Comparison of ENCODE assay signal across 10 cellular contexts in the genomic region with DNA sequence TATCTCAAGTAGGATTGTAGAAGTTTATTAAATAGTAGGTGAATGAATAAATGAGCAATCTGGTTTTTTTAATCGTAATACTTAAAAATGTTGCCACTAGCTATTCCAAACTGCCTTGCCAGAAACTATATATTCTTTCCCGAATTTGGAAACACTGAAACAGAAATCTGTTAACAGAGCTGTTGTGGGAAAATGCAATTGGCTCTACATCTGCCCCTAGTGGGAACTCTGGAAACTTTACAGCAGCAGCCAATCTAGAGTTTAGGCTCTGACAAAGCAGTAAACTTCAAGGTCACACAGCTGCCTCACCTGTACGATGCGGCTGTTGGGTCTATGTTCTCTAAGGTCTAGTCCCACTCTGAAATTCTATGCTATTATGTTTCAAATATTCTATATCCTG. TPM values are rescaled to one million over a fixed set of nuclear protein-coding genes. Genes with fewer than 3 reads are reported as not detected.
A peak's percentile ranks its signal among the peaks of the same experiment; 100 is the strongest.
DNase-seq lines count a peak whose midpoint lies in the region; ATAC-seq, FAIRE-seq and TF ChIP-seq lines count a peak whose summit lies in the region.
"Had no signal": no experiment of that assay in that cellular context is flagged by ENCODE, and none has a peak within 500 bp of the region (broad histone marks: within the 10 kb centered on the region; RNA-seq: fewer than 3 reads in every experiment).

No MANE protein-coding gene starts in this region.

- TF ChIP-seq CTCF in bronchial epithelial cell (IDR thresholded peaks at IDR 0.05; ENCODE audit: insufficient read depth, low read length, severe bottlenecking), result peak; percentile 55
- TF ChIP-seq CTCF in nephron (IDR thresholded peaks at IDR 0.05; ENCODE audit: unreplicated experiment in 3 of 3), result peak; percentile 43 to 48 (median 44)
- no peak for TF ChIP-seq CTCF in prostate gland (IDR thresholded peaks at IDR 0.05)

- H3K27me3 ChIP-seq in bronchial epithelial cell (ENCODE audit: control insufficient read depth, insufficient read depth, low read length) (no peaks in the 10 kb centered on the region), prostate gland (replicated peaks; ENCODE audit: insufficient read depth) (no peaks in the 10 kb centered on the region)
- H3K27me3 ChIP-seq: sigmoid colon, suprapubic skin had no signal

- DNase-seq in ELR (ENCODE audit: low read depth) (peak; percentile 30), HuH-7 (ENCODE audit: low spot score) (peak; percentile 16), bronchial epithelial cell (ENCODE audit: low read depth) (peak; percentile 27), NCI-H2196 treated with DMSO at 0.1 percent for 48 hours (lab: John Stamatoyannopoulos, UW; ENCODE audit: unreplicated experiment) (no peak), prostate gland (ENCODE audit: low spot score) (no peak)
- no peak for DNase-seq in stimulated activated CD4-positive, alpha-beta T cell treated with anti-CD3 and anti-CD28 coated beads, Interleukin-2, amount 100 ng/mL, for 48 hours
- DNase-seq: sigmoid colon had no signal

- H3K36me3 ChIP-seq in bronchial epithelial cell (ENCODE audit: control insufficient read depth, insufficient read depth, low read length) (no peaks in the 10 kb centered on the region), prostate gland (no peaks in the 10 kb centered on the region)
- H3K36me3 ChIP-seq: sigmoid colon, suprapubic skin had no signal

- H3K9me3 ChIP-seq in prostate gland, result no peaks in the 10 kb centered on the region
- H3K9me3 ChIP-seq: sigmoid colon, suprapubic skin had no signal

- H3K9me3 Mint-ChIP-seq in nephron, result no peaks in the 10 kb centered on the region

- H3K27me3 Mint-ChIP-seq in nephron (ENCODE audit: low read depth), result no peaks in the 10 kb centered on the region

- FAIRE-seq in bronchial epithelial cell (lab: Jason Lieb, UNC), result no peak

- no peak for ATAC-seq in GM18909 (IDR thresholded peaks at IDR 0.05; ENCODE audit: poor library complexity, unreplicated experiment)

- H3K27ac ChIP-seq in prostate gland, result no peak overlapping the region
- H3K27ac ChIP-seq: sigmoid colon, suprapubic skin had no signal

- no peaks in the 10 kb centered on the region for H3K36me3 Mint-ChIP-seq in nephron (ENCODE audit: low read depth)

- no peaks in the 10 kb centered on the region for H3K4me1 ChIP-seq in prostate gland (replicated peaks)
- H3K4me1 ChIP-seq: sigmoid colon had no signal

- H3K4me3 ChIP-seq in bronchial epithelial cell (ENCODE audit: low read depth, low read length) (no peak overlapping the region), prostate gland (no peak overlapping the region)
- H3K4me3 ChIP-seq: sigmoid colon, suprapubic skin had no signal

- H3K27ac Mint-ChIP-seq in nephron, result no peak overlapping the region

- no peak overlapping the region for H3K4me3 Mint-ChIP-seq in nephron

- 52% methylated on average over 4 of the region's 4 CpGs for WGBS in prostate gland

- intact Hi-C loops in prostate gland (cut with DNase I), result no loop called here

- H3K4me1 Mint-ChIP-seq in nephron, result peaks cover 16% of the 10 kb centered on the region

- no peak for TF ChIP-seq POLR2A in prostate gland (IDR thresholded peaks at IDR 0.05)

RNA-seq across cellular contexts. Expression of a gene that starts 41.7 kb away (rescaled TPM):
- total RNA-seq in bronchial epithelial cell (15.8 and 32.9 TPM in 2 replicates), prostate gland (100 to 1,000 TPM in 1 of 2 donors, 10 to 100 TPM in 1; 36.5 to 154 TPM)

Comparison
In these comparisons a context has a peak if more than half of its experiments do, and no peak if none do; other contexts are left out.
1. DNase-seq: peak in ELR (single experiment), HuH-7 (single experiment) and bronchial epithelial cell (single experiment); none in NCI-H2196 treated with DMSO at 0.1 percent for 48 hours (single experiment), stimulated activated CD4-positive, alpha-beta T cell treated with anti-CD3 and anti-CD28 coated beads, Interleukin-2, amount 100 ng/mL, for 48 hours (0 of 2) and prostate gland (single experiment).
2. CTCF ChIP-seq: peak in bronchial epithelial cell (single experiment) and nephron (3 of 3); none in prostate gland (0 of 4).